In the genomic region with DNA sequence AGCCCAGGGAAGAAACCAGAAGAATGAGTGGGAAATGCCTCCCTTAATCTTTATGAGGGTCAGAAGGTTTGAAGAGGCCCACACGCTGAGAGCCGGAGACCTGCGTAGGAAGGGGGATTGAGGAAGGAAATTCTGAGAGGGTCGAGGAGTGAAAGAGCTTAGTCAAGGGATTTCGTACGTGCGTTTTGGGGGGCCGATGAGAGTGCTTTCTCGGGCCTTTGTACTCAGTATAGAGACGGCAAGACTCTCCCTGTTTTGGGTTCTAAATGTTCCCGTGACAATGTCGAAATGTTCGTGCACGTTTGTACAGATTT, we compare ENCODE assay signal across 9 cellular contexts. TPM values are rescaled to one million over a fixed set of nuclear protein-coding genes. Genes with fewer than 3 reads are reported as not detected.
DNase-seq lines count a peak whose midpoint lies in the region; ATAC-seq and TF ChIP-seq lines count a peak whose summit lies in the region.
"Had no signal": no experiment of that assay in that cellular context is flagged by ENCODE, and none has a peak within 500 bp of the region (broad histone marks: within the 10 kb centered on the region; RNA-seq: fewer than 3 reads in every experiment).

No MANE protein-coding gene starts in this region.

- H3K27me3 ChIP-seq in HAP-1 (ENCODE audit: low read depth): no peaks in the 10 kb centered on the region

- in situ Hi-C loops in HAP-1 (cut with MboI; ENCODE audit: low sequenced_read_pairs) (no loop called here), astrocyte of the spinal cord (cut with HindIII; ENCODE audit: low sequenced_read_pairs) (no loop called here)

- H3K4me3 ChIP-seq in HAP-1 (peak overlapping the region; percentile 93), astrocyte of the spinal cord (ENCODE audit: low read depth, low read length) (peak overlapping the region; percentile 74), mucosa of descending colon (peak overlapping the region; percentile 59)

- DNase-seq in AG08395 (ENCODE audit: low spot score) (peak; percentile 12), HAP-1 (ENCODE audit: low spot score in 2 of 2) (no peak), astrocyte of the spinal cord (ENCODE audit: low read depth, low spot score) (no peak), mucosa of descending colon (no peak), mesothelial cell of epicardium (ENCODE audit: low spot score in 2 of 2, unreplicated experiment in 2 of 2) (no peak), NCI-H146 (lab: John Stamatoyannopoulos, UW) (no peak)

- H3K36me3 ChIP-seq in HAP-1 (replicated peaks): peaks cover 24% of the 10 kb centered on the region
- no peaks in the 10 kb centered on the region for H3K36me3 ChIP-seq in mucosa of descending colon (ENCODE audit: low read depth)

- H3K27me3 Mint-ChIP-seq in mesothelial cell of epicardium (ENCODE audit: low read depth): no peaks in the 10 kb centered on the region
- H3K27me3 Mint-ChIP-seq: activated naive CD8-positive, alpha-beta T cell treated with anti-CD3 and anti-CD28 coated beads, Interleukin-2, amount 10 ng/mL, durations not matched to agents 7 days and 5 days had no signal

- H3K9me3 ChIP-seq in HAP-1 (no peaks in the 10 kb centered on the region), mucosa of descending colon (no peaks in the 10 kb centered on the region)

- peaks cover 12% of the 10 kb centered on the region for H3K36me3 Mint-ChIP-seq in mesothelial cell of epicardium

- peaks cover 14% of the 10 kb centered on the region for H3K4me1 Mint-ChIP-seq in mesothelial cell of epicardium

- H3K4me1 ChIP-seq in HAP-1: peaks cover 12% of the 10 kb centered on the region
- peaks cover 11% of the 10 kb centered on the region for H3K4me1 ChIP-seq in mucosa of descending colon (ENCODE audit: low read depth)

- no peak overlapping the region for H3K4me3 Mint-ChIP-seq in mesothelial cell of epicardium
- H3K4me3 Mint-ChIP-seq: activated naive CD8-positive, alpha-beta T cell treated with anti-CD3 and anti-CD28 coated beads, Interleukin-2, amount 10 ng/mL, durations not matched to agents 7 days and 5 days had no signal

- H3K9me3 Mint-ChIP-seq in mesothelial cell of epicardium: peaks cover 4% of the 10 kb centered on the region
- H3K9me3 Mint-ChIP-seq: activated naive CD8-positive, alpha-beta T cell treated with anti-CD3 and anti-CD28 coated beads, Interleukin-2, amount 10 ng/mL, durations not matched to agents 7 days and 5 days had no signal

- ATAC-seq in mucosa of descending colon (no peak), HG02885 (IDR thresholded peaks at IDR 0.05; ENCODE audit: poor library complexity, unreplicated experiment) (no peak), HG03108 (IDR thresholded peaks at IDR 0.05; ENCODE audit: unreplicated experiment) (no peak)

- H3K27ac Mint-ChIP-seq in mesothelial cell of epicardium: no peak overlapping the region
- H3K27ac Mint-ChIP-seq: activated naive CD8-positive, alpha-beta T cell treated with anti-CD3 and anti-CD28 coated beads, Interleukin-2, amount 10 ng/mL, durations not matched to agents 7 days and 5 days had no signal

- intact Hi-C loops in mucosa of descending colon (cut with DNase I, micrococcal nuclease): no loop called here

- no peak for TF ChIP-seq CTCF in astrocyte of the spinal cord (IDR thresholded peaks at IDR 0.05; ENCODE audit: low read depth, low read length)
- no peak for TF ChIP-seq CTCF in mucosa of descending colon (IDR thresholded peaks at IDR 0.05)
- TF ChIP-seq CTCF in mesothelial cell of epicardium (IDR thresholded peaks at IDR 0.05; ENCODE audit: unreplicated experiment): no peak

RNA-seq across cellular contexts. Expression of gene C11orf58, which starts 0.5 kb away (rescaled TPM):
- 100 to 1,000 TPM in 1 of 3 donors, 10 to 100 TPM in 2; 63.6 to 124 (median 65.5) TPM for total RNA-seq in mucosa of descending colon
- total RNA-seq in mesothelial cell of epicardium: 154 to 169 TPM (median 160 TPM) in 3 replicates
